21 cellular contexts compared by ENCODE assay signal in genomic region chr18:79531386-79531785, GRCh38.
DNase-seq lines count a peak whose midpoint lies in the region; ATAC-seq, FAIRE-seq and TF ChIP-seq lines count a peak whose summit lies in the region.
"Had no signal": no experiment of that assay in that cellular context is flagged by ENCODE, and none has a peak within 500 bp of the region (broad histone marks: within the 10 kb centered on the region; RNA-seq: fewer than 3 reads in every experiment).

No MANE protein-coding gene starts in this region.

- 59% methylated on average over 20 of the region's 20 CpGs for WGBS in HepG2 (ENCODE audit: low lambda C conversion rate)
- WGBS in sigmoid colon, 2 donors, result 76 to 80% methylated on average over 20 of the region's 20 CpGs
- 79 to 93% methylated on average over 20 of the region's 20 CpGs for WGBS in esophagus squamous epithelium, 2 donors

- POLR2A ChIA-PET in HepG2 (lab: Yijun Ruan, JAX), result no interaction called here

- TF ChIP-seq EP300 in HepG2 (IDR thresholded peaks at IDR 0.05; ENCODE audit: low read depth in 2 of 2, low read length in 2 of 2) (no peak), HepG2 (CRISPR knock-in tag; IDR thresholded peaks at IDR 0.05; ENCODE audit: borderline replicate concordance) (no peak), sigmoid colon (IDR thresholded peaks at IDR 0.05) (no peak)

- peaks cover 0 to 3% (median 0%) of the 10 kb centered on the region in 4 donors for H3K4me1 ChIP-seq in Peyer's patch
- H3K4me1 ChIP-seq in HepG2 (ENCODE audit: insufficient read depth, low read length), result no peaks in the 10 kb centered on the region
- peaks cover 0 to 15% (median 11%) of the 10 kb centered on the region in 4 donors for H3K4me1 ChIP-seq in sigmoid colon
- H3K4me1 ChIP-seq in esophagus squamous epithelium, result peaks cover 0 to 13% (median 1%) of the 10 kb centered on the region in 3 donors
- H3K4me1 ChIP-seq: SJCRH30 had no signal

- no peak overlapping the region for H2AFZ ChIP-seq in HepG2 (ENCODE audit: low read length)

- H3K4me3 ChIP-seq in Peyer's patch (no peak overlapping the region), HepG2 (replicated peaks in 1 of 3; ENCODE audit: insufficient read depth in 1 of 3, low read depth in 2 of 3, low read length in 3 of 3) (no peak overlapping the region), sigmoid colon (no peak overlapping the region), esophagus squamous epithelium (no peak overlapping the region)
- H3K4me3 ChIP-seq: SJCRH30 had no signal

- in situ Hi-C loops in HepG2 (cut with HindIII; ENCODE audit: extremely low pct_ligation_motif_present, low pct_unique_long_range_greater_than_20kb), result loop anchor here (5.0 kb wide), 1 partner anchor 149 kb away; no protein-coding TSS in a partner anchor

- CTCF ChIA-PET in HepG2 (lab: Yijun Ruan, JAX; ENCODE audit: low intra/inter-chr PET ratio, low total read pairs), result no interaction called here

- no peaks in the 10 kb centered on the region for H4K20me1 ChIP-seq in HepG2 (ENCODE audit: insufficient read depth, low read length)

- peak; percentile 14 for DNase-seq in activated T-cell treated with anti-CD3 and anti-CD28 coated beads, Interleukin-2, amount 50 U/mL, for 1 hour
- DNase-seq in activated T-cell treated with anti-CD3 and anti-CD28 coated beads, Interleukin-2, amount 50 U/mL, for 72 hours, result no peak
- DNase-seq in Peyer's patch, result peak in 2 of 3 donors; percentile 37 to 39
- no peak for DNase-seq in HepG2 (ENCODE audit: low spot score)
- peak; percentile 62 for DNase-seq in sigmoid colon
- no peak for DNase-seq in H4 (ENCODE audit: low spot score)
- no peak for DNase-seq in esophagus squamous epithelium (lab: John Stamatoyannopoulos, UW)
- no peak for DNase-seq in NCI-H446 treated with DMSO at 0.1 percent for 48 hours (lab: John Stamatoyannopoulos, UW)
- DNase-seq: DMS 273 treated with DMSO at 0.1 percent for 48 hours, GDM1, NCI-H146, NCI-H2081, NCI-H524 treated with DMSO at 0.1 percent for 48 hours, OCI-M1, SJCRH30 had no signal

- H3K9me3 ChIP-seq in Peyer's patch, result no peaks in the 10 kb centered on the region
- no peaks in the 10 kb centered on the region for H3K9me3 ChIP-seq in HepG2 (ENCODE audit: low read length)
- no peaks in the 10 kb centered on the region for H3K9me3 ChIP-seq in sigmoid colon
- no peaks in the 10 kb centered on the region for H3K9me3 ChIP-seq in esophagus squamous epithelium
- H3K9me3 ChIP-seq: SJCRH30 had no signal

- intact Hi-C loops in HepG2 (cut with micrococcal nuclease; ENCODE audit: unreplicated experiment) (no loop called here), sigmoid colon (cut with DNase I) (loop anchor here (2.0 kb wide), 1 partner anchor 111 kb away; no protein-coding TSS in a partner anchor), esophagus squamous epithelium (cut with DNase I) (loop anchor here (10.0 kb wide), 1 partner anchor 113 kb away; no protein-coding TSS in a partner anchor)

- H3K79me2 ChIP-seq in HepG2 (ENCODE audit: insufficient read depth, low read length), result no peaks in the 10 kb centered on the region

- H3K27ac ChIP-seq in Peyer's patch (no peak overlapping the region), HepG2 (ENCODE audit: extremely low read length, insufficient read depth, low read length) (no peak overlapping the region), sigmoid colon (no peak overlapping the region), esophagus squamous epithelium (no peak overlapping the region)
- H3K27ac ChIP-seq: C4-2B, KMS-11, RWPE1, SJCRH30 had no signal

- no peak overlapping the region for H3K27ac Mint-ChIP-seq in activated T-cell treated with anti-CD3 and anti-CD28 coated beads, Interleukin-2, amount 50 U/mL, for 72 hours

- H3K36me3 Mint-ChIP-seq in activated T-cell treated with anti-CD3 and anti-CD28 coated beads, Interleukin-2, amount 50 U/mL, for 72 hours (ENCODE audit: insufficient read depth in 2 of 2), result peaks cover 2 to 15% of the 10 kb centered on the region in 2 donors

- no peak for TF ChIP-seq POLR2A in Peyer's patch (IDR thresholded peaks at IDR 0.05)
- no peak for TF ChIP-seq POLR2A in HepG2 (IDR thresholded peaks at IDR 0.05; ENCODE audit: insufficient read depth in 1 of 2, low read depth in 2 of 2, low read length in 2 of 2)
- TF ChIP-seq POLR2A in sigmoid colon (IDR thresholded peaks at IDR 0.05), result no peak
- TF ChIP-seq POLR2A in esophagus squamous epithelium (IDR thresholded peaks at IDR 0.05), result no peak

- FAIRE-seq in HepG2 (lab: Jason Lieb, UNC), result no peak
- FAIRE-seq: GM12891, GM18507, H1 had no signal

- H3K27me3 Mint-ChIP-seq in activated T-cell treated with anti-CD3 and anti-CD28 coated beads, Interleukin-2, amount 50 U/mL, for 72 hours (ENCODE audit: low read depth), result no peaks in the 10 kb centered on the region

- no peak overlapping the region for H3K9ac ChIP-seq in HepG2 (ENCODE audit: insufficient read depth, low read depth, low read length)
- H3K9ac ChIP-seq: KMS-11 had no signal

- H3K9me3 Mint-ChIP-seq in activated T-cell treated with anti-CD3 and anti-CD28 coated beads, Interleukin-2, amount 50 U/mL, for 72 hours, result no peaks in the 10 kb centered on the region

- H3K27me3 ChIP-seq in Peyer's patch, result no peaks in the 10 kb centered on the region
- peaks cover 8 to 80% of the 10 kb centered on the region in 2 experiments for H3K27me3 ChIP-seq in HepG2 (ENCODE audit: control insufficient read depth in 1 of 2, insufficient read depth in 2 of 2, low read length in 2 of 2)
- peaks cover 0 to 17% (median 0%) of the 10 kb centered on the region in 3 donors for H3K27me3 ChIP-seq in sigmoid colon
- H3K27me3 ChIP-seq in esophagus squamous epithelium, result peaks cover 0 to 89% (median 0%) of the 10 kb centered on the region in 4 donors
- H3K27me3 ChIP-seq: SJCRH30 had no signal

- no peak for ATAC-seq in activated T-cell treated with anti-CD3 and anti-CD28 coated beads, Interleukin-2, amount 50 U/mL, for 72 hours (replicated peaks in 1 of 2)
- no peak for ATAC-seq in HepG2

- H3K4me1 Mint-ChIP-seq in activated T-cell treated with anti-CD3 and anti-CD28 coated beads, Interleukin-2, amount 50 U/mL, for 72 hours (ENCODE audit: low read depth), result peaks cover 15% of the 10 kb centered on the region

- H3K36me3 ChIP-seq in Peyer's patch (peaks cover 0 to 9% (median 0%) of the 10 kb centered on the region in 3 donors), HepG2 (replicated peaks in 1 of 2; ENCODE audit: control insufficient read depth in 1 of 2, insufficient read depth in 2 of 2, low read length in 2 of 2) (no peaks in the 10 kb centered on the region), sigmoid colon (peaks cover 0 to 9% (median 4%) of the 10 kb centered on the region in 4 donors), esophagus squamous epithelium (peaks cover 0 to 14% (median 0%) of the 10 kb centered on the region in 3 donors)
- H3K36me3 ChIP-seq: SJCRH30 had no signal

- no peak overlapping the region for H3K4me3 Mint-ChIP-seq in activated T-cell treated with anti-CD3 and anti-CD28 coated beads, Interleukin-2, amount 50 U/mL, for 72 hours

- no peak for TF ChIP-seq RAD21 in HepG2 (CRISPR knock-in tag; IDR thresholded peaks at IDR 0.05)

- H3K4me2 ChIP-seq in HepG2 (ENCODE audit: low read depth, low read length), result no peak overlapping the region
- H3K4me2 ChIP-seq: KMS-11 had no signal

- BruUV-seq in HepG2 (replicated peaks; lab: Mats Ljungman, UMichigan), result no TSS peak

- TF ChIP-seq CTCF in Peyer's patch (IDR thresholded peaks at IDR 0.05), result no peak
- TF ChIP-seq CTCF in HepG2 (CRISPR knock-in tag; IDR thresholded peaks at IDR 0.05), result no peak
- no peak for TF ChIP-seq CTCF in sigmoid colon (IDR thresholded peaks at IDR 0.05)
- no peak for TF ChIP-seq CTCF in esophagus squamous epithelium (IDR thresholded peaks at IDR 0.05)

Comparison
In these comparisons a context has a peak if more than half of its experiments do, and no peak if none do; other contexts are left out.
1. DNase-seq: peak in activated T-cell treated with anti-CD3 and anti-CD28 coated beads, Interleukin-2, amount 50 U/mL, for 1 hour (single experiment), Peyer's patch (2 of 3) and sigmoid colon (single experiment); none in activated T-cell treated with anti-CD3 and anti-CD28 coated beads, Interleukin-2, amount 50 U/mL, for 72 hours (0 of 2), HepG2 (single experiment), H4 (single experiment), esophagus squamous epithelium (single experiment) and NCI-H446 treated with DMSO at 0.1 percent for 48 hours (single experiment).